In genomic region chrX:56498756-56499155, GRCh38 we compare ENCODE assay signal across 14 cellular contexts.
A peak's percentile ranks its signal among the peaks of the same experiment; 100 is the strongest.
DNase-seq lines count a peak whose midpoint lies in the region; ATAC-seq and TF ChIP-seq lines count a peak whose summit lies in the region.
"Had no signal": no experiment of that assay in that cellular context is flagged by ENCODE, and none has a peak within 500 bp of the region (broad histone marks: within the 10 kb centered on the region; RNA-seq: fewer than 3 reads in every experiment).

No MANE protein-coding gene starts in this region.

- ATAC-seq in esophagus mucosa (peak; percentile 53), HG03139 (IDR thresholded peaks at IDR 0.05; ENCODE audit: unreplicated experiment) (no peak)
- ATAC-seq: CD8-positive, alpha-beta T cell had no signal

- POLR2A ChIA-PET in PC-9 (lab: Charles Lee; ENCODE audit: unreplicated experiment) = interaction anchor here (0.6 kb wide), 1 partner anchor 759 kb away, joined by 4 read pairs; no protein-coding TSS in a partner anchor

- no peaks in the 10 kb centered on the region for H3K9me3 ChIP-seq in PC-9 (ENCODE audit: insufficient read depth, low read depth)
- H3K9me3 ChIP-seq in mammary epithelial cell (replicated peaks; ENCODE audit: insufficient read depth, low read length) = no peaks in the 10 kb centered on the region
- no peaks in the 10 kb centered on the region for H3K9me3 ChIP-seq in trophoblast cell (ENCODE audit: insufficient read depth, low read depth, low read length)

- H3F3A ChIP-seq in PC-9 (ENCODE audit: insufficient read depth, low read depth) = peaks cover 19% of the 10 kb centered on the region; the same call in 1 of the 2 replicates

- BruUV-seq in PC-9 (replicated peaks; lab: Mats Ljungman, UMichigan) (no TSS peak), mammary epithelial cell (replicated peaks; lab: Mats Ljungman, UMichigan) (no TSS peak)

- H3K9ac ChIP-seq in mammary epithelial cell (ENCODE audit: insufficient read depth, low read length) = no peak overlapping the region
- no peak overlapping the region for H3K9ac ChIP-seq in trophoblast cell (ENCODE audit: low read length)
- H3K9ac ChIP-seq: BLaER1 treated with 17β-estradiol and CSF1 and Interleukin-3, amounts not matched to agents 10 nM and 100 nM had no signal

- WGBS in mammary epithelial cell (ENCODE audit: low coverage, missing lambda C conversion rate) = 88% methylated on average over 1 of the region's 1 CpG
- WGBS in trophoblast cell (ENCODE audit: extremely low coverage, insufficient coverage, insufficient read length) = no CpG with 5 or more reads among the region's 1 CpG

- no peak overlapping the region; the same call in 1 of the 2 replicates for H2AFZ ChIP-seq in PC-9
- peak overlapping the region; percentile 34 for H2AFZ ChIP-seq in mammary epithelial cell (ENCODE audit: low read depth, low read length)
- H2AFZ ChIP-seq in trophoblast cell (ENCODE audit: insufficient read depth, low read length, poor library complexity) = no peak overlapping the region

- no peaks in the 10 kb centered on the region for H3K79me1 ChIP-seq in trophoblast cell (ENCODE audit: low read length)

- H2BK5ac ChIP-seq in trophoblast cell (ENCODE audit: low read depth, low read length, poor library complexity) = no peak overlapping the region

- H3K4ac ChIP-seq in trophoblast cell (ENCODE audit: low read depth, low read length) = no peak overlapping the region

- no peak overlapping the region for H3K18ac ChIP-seq in trophoblast cell (ENCODE audit: low read length)

- no peak overlapping the region for H3K23ac ChIP-seq in trophoblast cell (ENCODE audit: low read length)

- H4K20me1 ChIP-seq in PC-9 (ENCODE audit: insufficient read depth) (no peaks in the 10 kb centered on the region), mammary epithelial cell (ENCODE audit: insufficient read depth, low read length) (no peaks in the 10 kb centered on the region)
- H4K20me1 ChIP-seq: BLaER1 treated with 17β-estradiol and CSF1 and Interleukin-3, amounts not matched to agents 10 nM and 100 nM had no signal

- CTCF ChIA-PET in PC-9 (lab: Charles Lee) = no interaction called here
- CTCF ChIA-PET in mammary epithelial cell (lab: Charles Lee; ENCODE audit: low non-redundant PET) = no interaction called here

- H3K4me2 ChIP-seq in PC-9 (peak overlapping the region; percentile 28; the same call in 1 of the 2 replicates), mammary epithelial cell (ENCODE audit: insufficient read depth, low read depth, low read length) (peak overlapping the region; percentile 14), trophoblast cell (ENCODE audit: low read length) (no peak overlapping the region)
- H3K4me2 ChIP-seq: BLaER1 treated with 17β-estradiol and CSF1 and Interleukin-3, amounts not matched to agents 10 nM and 100 nM had no signal

- no peak overlapping the region for H3K4me3 ChIP-seq in PC-9
- no peak overlapping the region for H3K4me3 ChIP-seq in mammary epithelial cell (replicated peaks in 1 of 3; ENCODE audit: insufficient read depth in 1 of 3, low read depth in 2 of 3, low read length in 3 of 3)
- H3K4me3 ChIP-seq in trophoblast cell (ENCODE audit: low read depth, low read length) = no peak overlapping the region
- H3K4me3 ChIP-seq: BLaER1 treated with 17β-estradiol and CSF1 and Interleukin-3, amounts not matched to agents 10 nM and 100 nM had no signal

- H2AK5ac ChIP-seq in trophoblast cell (ENCODE audit: low read length) = no peak overlapping the region

- H3K27me3 ChIP-seq in PC-9 (ENCODE audit: insufficient read depth, low read depth) (no peaks in the 10 kb centered on the region), mammary epithelial cell (ENCODE audit: insufficient read depth, low read length) (no peaks in the 10 kb centered on the region), trophoblast cell (ENCODE audit: insufficient read depth, low read length) (no peaks in the 10 kb centered on the region)

- peak; percentile 29 to 71 for DNase-seq in PC-9
- peak; percentile 48 for DNase-seq in mammary epithelial cell
- peak; percentile 41 to 63 for DNase-seq in trophoblast cell
- DNase-seq in superior temporal gyrus (ENCODE audit: extremely low spot score) = no peak
- no peak for DNase-seq in activated CD4-positive, alpha-beta T cell treated with anti-CD3 and anti-CD28 coated beads, Interleukin-2, amount 50 U/mL, for 1 hour
- DNase-seq: Calu3; CD8-positive, alpha-beta T cell; DMS79 treated with DMSO at 0.1 percent for 48 hours; GF-D8; GOT3; H7 had no signal

- H3K9me2 ChIP-seq in PC-9 (ENCODE audit: insufficient read depth) = no peaks in the 10 kb centered on the region; the same call in 1 of the 2 replicates

- peaks cover 5% of the 10 kb centered on the region; the same call in 1 of the 2 replicates for H3K36me3 ChIP-seq in PC-9 (ENCODE audit: low read depth)
- no peaks in the 10 kb centered on the region for H3K36me3 ChIP-seq in mammary epithelial cell (ENCODE audit: insufficient read depth, low read length)
- no peaks in the 10 kb centered on the region for H3K36me3 ChIP-seq in trophoblast cell (ENCODE audit: control insufficient read depth in 1 of 2, insufficient read depth in 2 of 2, low read length in 2 of 2)
- H3K36me3 ChIP-seq: BLaER1 treated with 17β-estradiol and CSF1 and Interleukin-3, amounts not matched to agents 10 nM and 100 nM had no signal

- peaks cover 40% of the 10 kb centered on the region for H3K4me1 ChIP-seq in PC-9 (replicated peaks; ENCODE audit: insufficient read depth)
- H3K4me1 ChIP-seq in mammary epithelial cell (ENCODE audit: insufficient read depth, low read length) = peaks cover 9% of the 10 kb centered on the region
- no peaks in the 10 kb centered on the region for H3K4me1 ChIP-seq in trophoblast cell (ENCODE audit: control insufficient read depth in 1 of 2, insufficient read depth in 2 of 2, low read length in 2 of 2)
- H3K4me1 ChIP-seq: BLaER1 treated with 17β-estradiol and CSF1 and Interleukin-3, amounts not matched to agents 10 nM and 100 nM had no signal

- H3K79me2 ChIP-seq in PC-9 (ENCODE audit: low read depth) (peaks cover 8% of the 10 kb centered on the region; the same call in 1 of the 2 replicates), mammary epithelial cell (ENCODE audit: insufficient read depth, low read length) (no peaks in the 10 kb centered on the region), trophoblast cell (ENCODE audit: control insufficient read depth, insufficient read depth, low read length, poor library complexity) (no peaks in the 10 kb centered on the region)

- dilution Hi-C loops in mammary epithelial cell (cut with HindIII; ENCODE audit: low sequenced_read_pairs) = no loop called here

- in situ Hi-C loops in mammary epithelial cell (cut with MboI; ENCODE audit: low sequenced_read_pairs in 2 of 2) = no loop called here

- TF ChIP-seq CTCF in PC-9 (conservative IDR thresholded peaks at IDR 0.05) = no peak
- no peak for TF ChIP-seq CTCF in mammary epithelial cell (conservative IDR thresholded peaks at IDR 0.05 in 1 of 2, IDR thresholded peaks at IDR 0.05 in 1 of 2; ENCODE audit: extremely low read depth in 1 of 2, insufficient read depth in 1 of 2, low read depth in 1 of 2, low read length in 2 of 2)

- no peak overlapping the region for H2BK12ac ChIP-seq in trophoblast cell (ENCODE audit: low read length)

- intact Hi-C loops in PC-9 (cut with micrococcal nuclease; ENCODE audit: unreplicated experiment) (no loop called here), mammary epithelial cell (cut with micrococcal nuclease) (loop anchor here (2.0 kb wide), 1 partner anchor 66 kb away; no protein-coding TSS in a partner anchor)

- H4K12ac ChIP-seq in trophoblast cell (ENCODE audit: low read depth, low read length) = no peak overlapping the region

- H4K8ac ChIP-seq in trophoblast cell (ENCODE audit: low read depth, low read length) = no peak overlapping the region

- H3K27ac ChIP-seq in PC-9 = peak overlapping the region; percentile 72
- peak overlapping the region; percentile 68 for H3K27ac ChIP-seq in mammary epithelial cell (ENCODE audit: insufficient read depth, low read depth, low read length)
- no peak overlapping the region for H3K27ac ChIP-seq in trophoblast cell (ENCODE audit: low read depth, low read length)
- H3K27ac ChIP-seq: BLaER1 treated with 17β-estradiol and CSF1 and Interleukin-3, amounts not matched to agents 10 nM and 100 nM had no signal

- H2BK120ac ChIP-seq in trophoblast cell (ENCODE audit: insufficient read depth, low read length, poor library complexity) = no peak overlapping the region

- no peak overlapping the region for H4K91ac ChIP-seq in trophoblast cell (ENCODE audit: low read depth, low read length)

- H3K14ac ChIP-seq in trophoblast cell (ENCODE audit: low read length) = no peak overlapping the region

Comparison
In these comparisons a context has a peak if more than half of its experiments do, and no peak if none do; other contexts are left out.
1. DNase-seq: peak in PC-9 (2 of 2), mammary epithelial cell (single experiment) and trophoblast cell (2 of 2); none in superior temporal gyrus (single experiment) and activated CD4-positive, alpha-beta T cell treated with anti-CD3 and anti-CD28 coated beads, Interleukin-2, amount 50 U/mL, for 1 hour (single experiment).